8 cellular contexts compared by ENCODE assay signal in the genomic region with DNA sequence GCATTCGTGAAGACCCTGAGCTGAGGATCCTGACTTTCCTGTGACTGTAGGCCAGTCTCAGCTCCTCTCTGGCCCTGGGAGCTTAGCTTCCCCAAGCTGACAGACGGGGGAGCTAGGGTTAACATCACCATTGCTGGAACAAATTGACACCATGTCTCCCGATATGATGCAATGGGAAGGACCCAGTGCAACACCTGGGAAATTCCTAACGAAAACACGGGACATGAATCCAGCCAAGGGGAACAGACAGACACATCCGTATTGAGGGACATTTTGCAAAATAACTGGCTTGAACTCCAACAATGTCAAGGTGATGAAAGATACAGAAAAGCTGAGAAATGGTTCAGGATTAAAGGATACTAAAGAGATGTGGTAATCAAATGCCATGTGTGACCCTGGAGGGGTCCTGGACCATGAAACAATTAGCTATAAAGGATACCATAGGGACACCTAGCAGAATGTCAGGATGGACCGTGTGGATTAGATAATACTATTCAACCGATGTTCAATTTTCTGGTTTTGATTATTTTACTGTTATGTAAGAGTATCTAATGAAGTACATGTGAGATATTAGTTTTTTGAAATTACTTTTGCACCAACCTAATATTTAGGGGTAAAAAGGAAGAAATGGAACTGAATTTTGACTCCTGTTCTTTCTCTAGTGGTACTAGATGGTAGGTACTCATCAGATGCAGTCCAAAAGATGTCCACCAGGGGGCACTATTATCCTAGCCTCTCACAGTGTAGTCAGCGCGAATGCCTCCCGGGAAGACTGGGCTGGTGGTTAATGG. TPM values are rescaled to one million over a fixed set of nuclear protein-coding genes. Genes with fewer than 3 reads are reported as not detected.
DNase-seq lines count a peak whose midpoint lies in the region; ATAC-seq and TF ChIP-seq lines count a peak whose summit lies in the region.

No MANE protein-coding gene starts in this region.

- H3K36me3 ChIP-seq in HUES6 (ENCODE audit: control insufficient read depth, insufficient read depth, low read length) = peaks cover 10% of the 10 kb centered on the region; the same call in 1 of the 2 replicates
- no peaks in the 10 kb centered on the region for H3K36me3 ChIP-seq in OCI-LY3 (replicated peaks; ENCODE audit: low read depth, low read length)
- peaks cover under 1 to 18% (median 9%) of the 10 kb centered on the region in 3 donors for H3K36me3 ChIP-seq in esophagus squamous epithelium

- no peaks in the 10 kb centered on the region for H4K20me1 ChIP-seq in OCI-LY3 (ENCODE audit: insufficient read depth, low read length)

- DNase-seq in Calu3 (peak; percentile 95), GM20000 (ENCODE audit: low spot score) (peak; percentile 84), activated T-cell treated with anti-CD3 and anti-CD28 coated beads for 24 hours (ENCODE audit: low read depth) (peak; percentile 80), esophagus squamous epithelium (lab: John Stamatoyannopoulos, UW) (peak; percentile 18), natural killer cell (peak; percentile 70)
- DNase-seq in stimulated activated naive CD8-positive, alpha-beta T cell treated with anti-CD3 and anti-CD28 coated beads, Interleukin-15, Interleukin-2, amounts not matched to agents 100 U/mL and 50 U/mL, for 24 hours = peak; percentile 89

- no peaks in the 10 kb centered on the region for H3K27me3 ChIP-seq in HUES6 (ENCODE audit: control insufficient read depth, insufficient read depth, low read length)
- H3K27me3 ChIP-seq in OCI-LY3 (ENCODE audit: low read depth, low read length) = no peaks in the 10 kb centered on the region
- no peaks in the 10 kb centered on the region for H3K27me3 ChIP-seq in esophagus squamous epithelium

- H3K4me1 ChIP-seq in HUES6 (ENCODE audit: control insufficient read depth, insufficient read depth, low read length) = peaks cover 19% of the 10 kb centered on the region
- H3K4me1 ChIP-seq in OCI-LY3 (ENCODE audit: low read length) = 0 out of 2 replicates have a peak, but pooled peaks cover 4% of the 10 kb centered on the region
- H3K4me1 ChIP-seq in esophagus squamous epithelium = peaks cover 0 to 23% (median 0%) of the 10 kb centered on the region in 3 donors

- peaks cover 2% of the 10 kb centered on the region; the same call in 1 of the 2 replicates for H3K9me3 ChIP-seq in HUES6 (ENCODE audit: control insufficient read depth, insufficient read depth, low read depth, low read length)
- no peaks in the 10 kb centered on the region for H3K9me3 ChIP-seq in OCI-LY3 (ENCODE audit: insufficient read depth, low read length)
- no peaks in the 10 kb centered on the region for H3K9me3 ChIP-seq in esophagus squamous epithelium

- intact Hi-C loops in Calu3 (cut with micrococcal nuclease; ENCODE audit: unreplicated experiment) (loop anchor here (1.0 to 5.0 kb wide), 6 partner anchors 82 to 287 kb away; a partner anchor contains a TSS), esophagus squamous epithelium (cut with DNase I) (loop anchor here (5.0 kb wide), 1 partner anchor 97 kb away; no protein-coding TSS in a partner anchor), natural killer cell (cut with micrococcal nuclease) (loop anchor here (1.0 to 5.0 kb wide), 3 partner anchors 96 to 287 kb away; no protein-coding TSS in a partner anchor)

- ATAC-seq in natural killer cell = peak; percentile 93 to 99 (median 99)
- peak; percentile 78 for ATAC-seq in stimulated activated naive CD8-positive, alpha-beta T cell treated with anti-CD3 and anti-CD28 coated beads, Interleukin-15, Interleukin-2, amounts not matched to agents 100 U/mL and 50 U/mL, for 24 hours

- H3K4me3 ChIP-seq in HUES6 (ENCODE audit: low read depth, low read length) (no peak overlapping the region), OCI-LY3 (ENCODE audit: low read length) (no peak overlapping the region), esophagus squamous epithelium (no peak overlapping the region)

- no peak overlapping the region for H3K4me3 Mint-ChIP-seq in Calu3 (ENCODE audit: low read depth, unreplicated experiment)
- no peak overlapping the region for H3K4me3 Mint-ChIP-seq in natural killer cell

- TF ChIP-seq CTCF in Calu3 (IDR thresholded peaks at IDR 0.05; ENCODE audit: unreplicated experiment) (peak; percentile 79), GM20000 (IDR thresholded peaks at IDR 0.05; ENCODE audit: extremely low read depth, missing control alignments) (peak; percentile 70), OCI-LY3 (IDR thresholded peaks at IDR 0.05; ENCODE audit: low read depth, low read length) (peak; percentile 65), esophagus squamous epithelium (IDR thresholded peaks at IDR 0.05) (peak; percentile 92 to 98 (median 95)), natural killer cell (IDR thresholded peaks at IDR 0.05) (peak; percentile 95)

- WGBS in esophagus squamous epithelium, 2 donors = 14 to 15% methylated on average over 9 of the region's 11 CpGs

- no peaks in the 10 kb centered on the region for H3K27me3 Mint-ChIP-seq in Calu3 (ENCODE audit: unreplicated experiment)
- no peaks in the 10 kb centered on the region for H3K27me3 Mint-ChIP-seq in natural killer cell (ENCODE audit: low read depth in 2 of 2)

- H3K9me3 Mint-ChIP-seq in Calu3 (ENCODE audit: low read depth, unreplicated experiment) (no peaks in the 10 kb centered on the region), natural killer cell (no peaks in the 10 kb centered on the region)

- H3K27ac ChIP-seq in HUES6 (ENCODE audit: low read depth, low read length) (0 out of 2 replicates have a peak overlapping the region, but pooled peaks have one; percentile 22), OCI-LY3 (ENCODE audit: low read length) (no peak overlapping the region), esophagus squamous epithelium (no peak overlapping the region)

- TF ChIP-seq POLR2A in esophagus squamous epithelium (IDR thresholded peaks at IDR 0.05) = no peak

- H3K36me3 Mint-ChIP-seq in Calu3 (ENCODE audit: insufficient read depth, unreplicated experiment) (peaks cover 20% of the 10 kb centered on the region), natural killer cell (no peaks in the 10 kb centered on the region)

- H3K79me2 ChIP-seq in OCI-LY3 (ENCODE audit: low read length) = no peaks in the 10 kb centered on the region

- H3K27ac Mint-ChIP-seq in Calu3 (ENCODE audit: unreplicated experiment) (peak overlapping the region; percentile 86), natural killer cell (no peak overlapping the region)

- CTCF ChIA-PET in Calu3 (lab: Charles Lee) = interaction anchor here (0.7 to 2.2 kb wide), 11 partner anchors 9 to 223 kb away, joined by 3 to 12 read pairs (median 4); a partner anchor contains a TSS

- no peak overlapping the region for H3K4me2 ChIP-seq in OCI-LY3 (ENCODE audit: low read length)

- H3K4me1 Mint-ChIP-seq in Calu3 (ENCODE audit: low read depth, unreplicated experiment) (peaks cover 8% of the 10 kb centered on the region), natural killer cell (no peaks in the 10 kb centered on the region)

- no peak overlapping the region for H2AFZ ChIP-seq in OCI-LY3 (ENCODE audit: low read depth, low read length)

- no TSS peak for BruUV-seq in Calu3 (replicated peaks; lab: Mats Ljungman, UMichigan)

- peak overlapping the region; percentile 42 for H3K9ac ChIP-seq in HUES6 (ENCODE audit: low read length)
- H3K9ac ChIP-seq in OCI-LY3 (ENCODE audit: low read length) = no peak overlapping the region

RNA-seq across cellular contexts. Expression of a gene that starts 52.7 kb away (rescaled TPM):
- total RNA-seq in Calu3 (2022) (62.5 and 72.6 TPM in 2 replicates), esophagus squamous epithelium (100 to 1,000 TPM in 3 of 4 donors, 10 to 100 TPM in 1; 76.5 to 205 (median 118) TPM), natural killer cell (10 to 100 TPM in 1 of 3 donors, 1 to 10 TPM in 2; 2.8 to 12.3 (median 4.3) TPM)

Comparison
In these comparisons a context has a peak if more than half of its experiments do, and no peak if none do; other contexts are left out.
1. DNase-seq: peak in every context shown above with its lines; median percentile 95 in Calu3; 89 in stimulated activated naive CD8-positive, alpha-beta T cell treated with anti-CD3 and anti-CD28 coated beads, Interleukin-15, Interleukin-2, amounts not matched to agents 100 U/mL and 50 U/mL, for 24 hours; 84 in GM20000; 80 in activated T-cell treated with anti-CD3 and anti-CD28 coated beads for 24 hours; 70 in natural killer cell; 18 in esophagus squamous epithelium.